ENCODE assay signal across 32 cellular contexts in the genomic region with DNA sequence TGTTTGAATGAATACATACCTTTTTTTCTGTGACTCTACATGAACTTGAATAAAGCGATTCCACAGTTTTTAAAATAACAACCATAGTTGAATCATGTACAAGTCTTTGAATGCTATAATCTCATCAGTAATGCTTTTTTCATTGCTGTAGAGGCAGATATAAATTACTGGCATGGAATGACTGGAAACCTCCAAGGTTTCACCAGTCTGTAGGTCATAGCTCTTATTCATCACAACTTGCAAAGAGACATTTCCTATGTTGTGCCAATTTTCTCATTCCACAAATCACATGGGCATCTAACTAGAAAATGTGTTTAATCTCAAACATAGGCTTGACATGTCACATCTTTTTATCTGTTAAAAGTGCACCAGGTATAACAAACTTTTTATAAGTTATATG.
"Had no signal": no experiment of that assay in that cellular context is flagged by ENCODE, and none has a peak within 500 bp of the region (broad histone marks: within the 10 kb centered on the region; RNA-seq: fewer than 3 reads in every experiment).

No MANE protein-coding gene starts in this region.

- H3K4me1 Mint-ChIP-seq: activated B cell treated with CpG ODN at 0.5 μM for 24 hours; activated CD4-positive, alpha-beta memory T cell treated with anti-CD3 and anti-CD28 coated beads, Interleukin-2, amount 10 ng/mL, durations not matched to agents 7 days and 5 days; activated CD8-positive, alpha-beta memory T cell treated with anti-CD3 and anti-CD28 coated beads, Interleukin-2, amount 10 ng/mL, durations not matched to agents 7 days and 5 days; activated naive CD4-positive, alpha-beta T cell treated with anti-CD3 and anti-CD28 coated beads, Interleukin-2, amount 10 ng/mL, durations not matched to agents 7 days and 5 days had no signal

- H3K4me1 ChIP-seq: ascending aorta, body of pancreas, breast epithelium, SJCRH30 had no signal

- H3K4me3 ChIP-seq: ascending aorta, body of pancreas, breast epithelium, SJCRH30 had no signal

- H3K27me3 ChIP-seq: ascending aorta, body of pancreas, breast epithelium, SJCRH30 had no signal

- H3K9me3 ChIP-seq: ascending aorta, body of pancreas, breast epithelium, SJCRH30 had no signal

- H3K36me3 ChIP-seq: ascending aorta, breast epithelium, SJCRH30 had no signal

- H3K9me3 Mint-ChIP-seq: activated B cell treated with CpG ODN at 0.5 μM for 24 hours; activated CD4-positive, alpha-beta memory T cell treated with anti-CD3 and anti-CD28 coated beads, Interleukin-2, amount 10 ng/mL, durations not matched to agents 7 days and 5 days; activated naive CD4-positive, alpha-beta T cell treated with anti-CD3 and anti-CD28 coated beads, Interleukin-2, amount 10 ng/mL, durations not matched to agents 7 days and 5 days had no signal

- H3K27me3 Mint-ChIP-seq: activated B cell treated with CpG ODN at 0.5 μM for 24 hours; activated CD4-positive, alpha-beta memory T cell treated with anti-CD3 and anti-CD28 coated beads, Interleukin-2, amount 10 ng/mL, durations not matched to agents 7 days and 5 days; activated CD8-positive, alpha-beta memory T cell treated with anti-CD3 and anti-CD28 coated beads, Interleukin-2, amount 10 ng/mL, durations not matched to agents 7 days and 5 days; activated naive CD4-positive, alpha-beta T cell treated with anti-CD3 and anti-CD28 coated beads, Interleukin-2, amount 10 ng/mL, durations not matched to agents 7 days and 5 days; activated naive CD8-positive, alpha-beta T cell had no signal

- H3K36me3 Mint-ChIP-seq: activated CD8-positive, alpha-beta memory T cell treated with anti-CD3 and anti-CD28 coated beads, Interleukin-2, amount 10 ng/mL, durations not matched to agents 7 days and 5 days; activated naive CD4-positive, alpha-beta T cell treated with anti-CD3 and anti-CD28 coated beads, Interleukin-2, amount 10 ng/mL, durations not matched to agents 7 days and 5 days had no signal

- H3K27ac ChIP-seq: ascending aorta, body of pancreas, breast epithelium, SJCRH30, VCaP had no signal

- H3K27ac Mint-ChIP-seq: activated B cell treated with CpG ODN at 0.5 μM for 24 hours; activated CD4-positive, alpha-beta memory T cell treated with anti-CD3 and anti-CD28 coated beads, Interleukin-2, amount 10 ng/mL, durations not matched to agents 7 days and 5 days; activated CD8-positive, alpha-beta memory T cell treated with anti-CD3 and anti-CD28 coated beads, Interleukin-2, amount 10 ng/mL, durations not matched to agents 7 days and 5 days; activated naive CD4-positive, alpha-beta T cell treated with anti-CD3 and anti-CD28 coated beads, Interleukin-2, amount 10 ng/mL, durations not matched to agents 7 days and 5 days; activated naive CD8-positive, alpha-beta T cell had no signal

- H3K4me3 Mint-ChIP-seq: activated B cell treated with CpG ODN at 0.5 μM for 24 hours; activated CD4-positive, alpha-beta memory T cell treated with anti-CD3 and anti-CD28 coated beads, Interleukin-2, amount 10 ng/mL, durations not matched to agents 7 days and 5 days; activated CD8-positive, alpha-beta memory T cell treated with anti-CD3 and anti-CD28 coated beads, Interleukin-2, amount 10 ng/mL, durations not matched to agents 7 days and 5 days; activated naive CD4-positive, alpha-beta T cell treated with anti-CD3 and anti-CD28 coated beads, Interleukin-2, amount 10 ng/mL, durations not matched to agents 7 days and 5 days; activated naive CD8-positive, alpha-beta T cell had no signal

- DNase-seq: activated B cell treated with CpG ODN at 0.5 μM for 24 hours; activated CD4-positive, alpha-beta memory T cell treated with anti-CD3 and anti-CD28 coated beads, Interleukin-2, amount 10 ng/mL, durations not matched to agents 7 days and 5 days; activated CD4-positive, alpha-beta T cell treated with anti-CD3 and anti-CD28 coated beads for 1 hour; activated CD4-positive, alpha-beta T cell treated with anti-CD3 and anti-CD28 coated beads for 48 hours; activated CD8-positive, alpha-beta memory T cell treated with anti-CD3 and anti-CD28 coated beads for 24 hours; activated CD8-positive, alpha-beta memory T cell treated with anti-CD3 and anti-CD28 coated beads, Interleukin-2, amount 10 ng/mL, durations not matched to agents 7 days and 5 days; activated CD8-positive, alpha-beta memory T cell treated with anti-CD3 and anti-CD28 coated beads, Interleukin-2, amount 50 U/mL, for 48 hours; activated effector memory CD4-positive, alpha-beta T cell treated with Interleukin-2 at 50 U/mL for 16 hours; activated naive CD4-positive, alpha-beta T cell treated with anti-CD3 and anti-CD28 coated beads, Interleukin-2, amount 10 ng/mL, durations not matched to agents 7 days and 5 days; activated T-cell treated with anti-CD3 and anti-CD28 coated beads, Interleukin-2, amount 50 U/mL, for 48 hours; amygdala; body of pancreas; NCI-H1105; NCI-H1417 treated with DMSO at 0.1 percent for 48 hours; NCI-H1930; NCI-H2081 treated with DMSO at 0.1 percent for 48 hours; NCI-H226; NCI-H446 treated with DMSO at 0.1 percent for 48 hours; NCI-H524; NCI-H69; NCI-H82; SHP77; SJCRH30; SW 1271; T-helper 1 cell; T-helper 2 cell; T-helper 9 cell had no signal

- ATAC-seq: activated CD8-positive, alpha-beta memory T cell treated with anti-CD3 and anti-CD28 coated beads, Interleukin-2, amount 10 ng/mL, durations not matched to agents 7 days and 5 days; body of pancreas; Panc1 had no signal
